In the genomic region with DNA sequence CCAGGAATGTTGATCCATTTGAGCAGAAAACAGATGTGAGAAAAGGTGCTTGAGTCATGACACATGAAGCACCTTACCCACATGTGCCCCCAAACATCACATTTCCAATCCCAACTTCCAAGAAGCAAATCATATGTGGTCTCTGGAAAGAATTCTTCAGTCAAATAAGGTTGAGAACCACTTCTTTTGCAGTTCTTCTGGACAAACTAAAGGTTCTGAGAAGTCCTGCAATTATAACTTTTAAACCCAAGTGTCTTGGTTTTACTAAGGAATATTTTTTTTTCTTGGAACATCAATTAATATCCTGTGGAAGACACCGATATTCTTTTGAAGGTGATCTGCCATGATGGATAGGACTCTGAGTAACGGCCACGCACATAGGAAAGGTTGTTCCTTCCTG, we compare ENCODE assay signal across 24 cellular contexts.
"Had no signal": no experiment of that assay in that cellular context is flagged by ENCODE, and none has a peak within 500 bp of the region (broad histone marks: within the 10 kb centered on the region; RNA-seq: fewer than 3 reads in every experiment).

No MANE protein-coding gene starts in this region.

- H3K79me2 ChIP-seq: parathyroid adenoma had no signal

- H3K9ac ChIP-seq: parathyroid adenoma had no signal

- H2AFZ ChIP-seq: parathyroid adenoma had no signal

- H3K4me1 ChIP-seq: parathyroid adenoma, psoas muscle, right lobe of liver, sigmoid colon, stomach, thyroid gland, tibial nerve, upper lobe of left lung, vagina had no signal

- FAIRE-seq: small intestine, urothelium cell line had no signal

- H3K27ac ChIP-seq: ovary, parathyroid adenoma, psoas muscle, right lobe of liver, sigmoid colon, stomach, thoracic aorta, thyroid gland, tibial nerve, upper lobe of left lung, vagina had no signal

- DNase-seq: nephron progenitor cell; occipital lobe; ovary; posterior cingulate gyrus; psoas muscle; right cardiac atrium; right lobe of liver; sigmoid colon; small intestine; stimulated activated CD4-positive, alpha-beta T cell treated with anti-CD3 and anti-CD28 coated beads, Interleukin-15, amount 100 ng/mL, for 24 hours; stimulated activated CD4-positive, alpha-beta T cell treated with anti-CD3 and anti-CD28 coated beads, Interleukin-2, amount 100 ng/mL, for 24 hours; stimulated activated CD4-positive, alpha-beta T cell treated with anti-CD3 and anti-CD28 coated beads, Interleukin-2, amount 100 ng/mL, for 48 hours; stimulated activated CD4-positive, alpha-beta T cell treated with anti-CD3 and anti-CD28 coated beads, Interleukin-4, amount 100 ng/mL, for 24 hours; stimulated activated naive B cell treated with anti-CD40 and anti-IgM and Interleukin-4, amounts not matched to agents 10 μg/mL and 1 μg/mL and 100 μg/mL, for 72 hours; stimulated activated naive CD4-positive, alpha-beta T cell treated with Interleukin-2 at 50 U/mL for 16 hours; stomach; thyroid gland; trophoblast cell; upper lobe of left lung had no signal

- H3K36me3 ChIP-seq: ovary, right lobe of liver had no signal

- H3K27me3 ChIP-seq: ovary, right lobe of liver, sigmoid colon, stomach, thyroid gland, tibial nerve, upper lobe of left lung, vagina had no signal

- ATAC-seq: psoas muscle; right cardiac atrium; right lobe of liver; stimulated activated naive B cell treated with anti-CD40 and anti-IgM and Interleukin-4, amounts not matched to agents 10 μg/mL and 1 μg/mL and 100 μg/mL, for 72 hours had no signal

- H3K4me3 ChIP-seq: ovary, psoas muscle, right lobe of liver, sigmoid colon, stomach, thoracic aorta, thyroid gland, tibial nerve, upper lobe of left lung, vagina had no signal

- H3K9me3 ChIP-seq: ovary, psoas muscle, right lobe of liver, sigmoid colon, stomach, thoracic aorta, thyroid gland, tibial nerve, upper lobe of left lung, vagina had no signal
